In the genomic region with DNA sequence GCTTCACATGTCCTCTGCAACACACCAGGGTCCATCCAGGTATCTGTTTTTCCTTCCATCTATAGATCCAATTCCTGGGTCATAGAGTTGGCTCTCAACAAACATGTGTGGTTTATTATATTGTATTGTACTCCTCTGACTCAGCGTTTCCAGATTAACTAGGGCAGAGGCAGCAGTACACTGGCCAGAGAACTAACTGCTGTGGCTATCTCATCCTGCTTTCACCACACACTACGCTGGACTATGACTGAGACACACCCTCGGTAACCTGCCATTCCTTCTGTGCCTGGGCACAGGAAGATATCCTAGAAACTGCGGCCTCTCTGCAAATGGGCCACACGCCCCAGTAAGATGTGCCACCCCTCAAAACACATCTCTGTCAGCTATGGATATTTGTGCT, we compare ENCODE assay signal across 12 cellular contexts.
DNase-seq lines count a peak whose midpoint lies in the region; TF ChIP-seq lines count a peak whose summit lies in the region.
"Had no signal": no experiment of that assay in that cellular context is flagged by ENCODE, and none has a peak within 500 bp of the region (broad histone marks: within the 10 kb centered on the region; RNA-seq: fewer than 3 reads in every experiment).

No MANE protein-coding gene starts in this region.

- no TSS peak for BruUV-seq in PC-9 (replicated peaks; lab: Mats Ljungman, UMichigan)

- H3K9me3 ChIP-seq in PC-9 (ENCODE audit: insufficient read depth, low read depth) (peaks cover 5% of the 10 kb centered on the region; the same call in 1 of the 2 replicates), Karpas-422 (ENCODE audit: low read length) (no peaks in the 10 kb centered on the region)

- H3K27me3 ChIP-seq in PC-9 (ENCODE audit: insufficient read depth, low read depth) (no peaks in the 10 kb centered on the region), Karpas-422 (ENCODE audit: low read length) (no peaks in the 10 kb centered on the region)

- H4K20me1 ChIP-seq in PC-9 (ENCODE audit: insufficient read depth) (no peaks in the 10 kb centered on the region), Karpas-422 (ENCODE audit: insufficient read depth, low read depth, low read length) (no peaks in the 10 kb centered on the region)

- H3K9ac ChIP-seq in Karpas-422 (ENCODE audit: low read length) = no peak overlapping the region

- H3F3A ChIP-seq in PC-9 (ENCODE audit: insufficient read depth, low read depth) = peaks cover 17% of the 10 kb centered on the region

- H2AFZ ChIP-seq in PC-9 (no peak overlapping the region), Karpas-422 (ENCODE audit: low read length) (no peak overlapping the region)

- POLR2A ChIA-PET in PC-9 (lab: Charles Lee; ENCODE audit: unreplicated experiment) = interaction anchor here (0.6 kb wide), 1 partner anchor 168 kb away, joined by 12 read pairs; no protein-coding TSS in a partner anchor

- H3K4me1 ChIP-seq in PC-9 (replicated peaks; ENCODE audit: insufficient read depth) = peaks cover 39% of the 10 kb centered on the region
- no peaks in the 10 kb centered on the region for H3K4me1 ChIP-seq in Karpas-422 (ENCODE audit: low read length)

- H3K27ac ChIP-seq in PC-9 = peak overlapping the region; percentile 74
- H3K27ac ChIP-seq in Karpas-422 (ENCODE audit: low read length) = no peak overlapping the region

- TF ChIP-seq CTCF in PC-9 (conservative IDR thresholded peaks at IDR 0.05) = no peak
- TF ChIP-seq CTCF in GM20000 (IDR thresholded peaks at IDR 0.05; ENCODE audit: extremely low read depth, missing control alignments) = no peak

- H3K36me3 ChIP-seq in PC-9 (ENCODE audit: low read depth) (no peaks in the 10 kb centered on the region), Karpas-422 (ENCODE audit: insufficient read depth, low read length) (no peaks in the 10 kb centered on the region)

- DNase-seq in GM04504 (ENCODE audit: low read depth) = peak; percentile 62
- DNase-seq in PC-9 = peak; percentile 37 to 79
- peak; percentile 24 to 67 for DNase-seq in erythroblast (lab: John Stamatoyannopoulos, UW)
- peak; percentile 48 for DNase-seq in myocyte (ENCODE audit: low read depth)
- no peak for DNase-seq in GM20000 (ENCODE audit: low spot score)
- DNase-seq in NCI-H1417 treated with DMSO at 0.1 percent for 48 hours (lab: John Stamatoyannopoulos, UW) = no peak
- DNase-seq in Karpas-422 = no peak
- DNase-seq in NCI-H82 treated with DMSO at 0.1 percent for 48 hours (lab: John Stamatoyannopoulos, UW; ENCODE audit: unreplicated experiment) = no peak
- DNase-seq: DND-41, midbrain, T-cell, trophoblast cell had no signal

- H3K4me2 ChIP-seq in PC-9 (peak overlapping the region; percentile 55), Karpas-422 (ENCODE audit: low read depth, low read length, poor library complexity, severe bottlenecking) (no peak overlapping the region)

- no peak for TF ChIP-seq POLR2A in erythroblast (IDR thresholded peaks at IDR 0.05; ENCODE audit: low read length)

- H3K9me2 ChIP-seq in PC-9 (ENCODE audit: insufficient read depth) = no peaks in the 10 kb centered on the region
- H3K9me2 ChIP-seq in Karpas-422 (replicated peaks; ENCODE audit: insufficient read depth, low read length) = no peaks in the 10 kb centered on the region

- H3K79me2 ChIP-seq in PC-9 (ENCODE audit: low read depth) (no peaks in the 10 kb centered on the region), Karpas-422 (ENCODE audit: low read length) (no peaks in the 10 kb centered on the region)

- CTCF ChIA-PET in PC-9 (lab: Charles Lee) = no interaction called here

- intact Hi-C loops in PC-9 (cut with micrococcal nuclease; ENCODE audit: unreplicated experiment) = loop anchor here (2.0 kb wide), 1 partner anchor 16 kb away; no protein-coding TSS in a partner anchor

- H3K4me3 ChIP-seq in PC-9 (no peak overlapping the region), Karpas-422 (ENCODE audit: low read length) (no peak overlapping the region)

Comparison
In these comparisons a context has a peak if more than half of its experiments do, and no peak if none do; other contexts are left out.
1. DNase-seq: peak in GM04504 (single experiment), PC-9 (2 of 2), erythroblast (2 of 2) and myocyte (single experiment); none in GM20000 (single experiment), NCI-H1417 treated with DMSO at 0.1 percent for 48 hours (single experiment), Karpas-422 (single experiment) and NCI-H82 treated with DMSO at 0.1 percent for 48 hours (single experiment).